Comparison of ENCODE assay signal across 4 cellular contexts in genomic region chr2:106061971-106062370, GRCh38.
"Had no signal": no experiment of that assay in that cellular context is flagged by ENCODE, and none has a peak within 500 bp of the region (broad histone marks: within the 10 kb centered on the region; RNA-seq: fewer than 3 reads in every experiment).

No MANE protein-coding gene starts in this region.

- DNase-seq: GOT3, H7, HFFc6, IMR-90 had no signal
